ENCODE assay signal across 1 cellular context in genomic region chr20:49558826-49559225, GRCh38.
TF ChIP-seq lines count a peak whose summit lies in the region.

No MANE protein-coding gene starts in this region.

TF ChIP-seq in GM23338, 12 proteins besides CTCF, POLR2A, EP300 and RAD21:
- TF ChIP-seq EZH2 (IDR thresholded peaks at IDR 0.05; ENCODE audit: low read depth, unreplicated experiment) (no peak), CREB1 (CRISPR knock-in tag; IDR thresholded peaks at IDR 0.05; ENCODE audit: low read depth) (no peak), STAT1 (IDR thresholded peaks at IDR 0.05; ENCODE audit: unreplicated experiment) (no peak), ZNF114 (CRISPR knock-in tag; IDR thresholded peaks at IDR 0.05) (no peak), REST (IDR thresholded peaks at IDR 0.05; ENCODE audit: unreplicated experiment) (no peak), ETS1 (IDR thresholded peaks at IDR 0.05) (no peak)
